Comparison of ENCODE assay signal across 15 cellular contexts in the genomic region with DNA sequence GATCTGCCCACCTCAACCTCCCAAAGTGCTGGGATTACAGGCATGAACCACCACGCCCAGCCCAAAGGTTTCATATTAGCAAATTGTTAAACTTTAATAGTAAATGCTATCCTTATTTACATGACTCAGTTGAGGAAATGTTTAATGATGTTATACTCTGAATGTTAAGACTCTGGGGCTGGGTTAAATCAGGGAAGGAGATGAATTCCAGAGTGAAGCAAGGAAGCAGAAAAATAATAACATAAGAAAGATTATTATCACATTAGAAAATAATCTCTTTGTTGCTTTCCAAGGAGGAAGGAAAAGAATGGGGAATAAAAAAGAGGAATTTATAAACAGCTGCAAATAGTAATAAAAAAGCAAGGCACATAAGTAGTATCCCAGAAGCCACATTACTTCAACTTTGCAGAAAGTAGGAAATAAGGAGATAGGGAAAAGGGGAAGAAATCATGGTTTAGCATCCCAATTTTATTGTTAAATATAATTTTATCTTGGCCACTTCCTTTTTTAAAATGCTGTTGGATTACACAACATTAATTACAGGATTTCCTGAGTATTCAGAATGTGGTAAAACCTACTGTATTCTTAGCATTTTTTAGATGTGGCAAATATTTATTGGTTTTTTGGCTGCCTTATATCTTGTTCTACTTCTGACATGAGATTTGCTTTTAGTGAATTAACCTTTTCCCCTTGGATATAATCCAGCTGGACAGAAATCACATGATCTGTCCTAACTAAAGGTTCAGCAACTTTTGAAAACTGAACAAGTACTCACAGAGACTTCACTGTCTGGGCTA.
DNase-seq lines count a peak whose midpoint lies in the region; ATAC-seq and TF ChIP-seq lines count a peak whose summit lies in the region.
"Had no signal": no experiment of that assay in that cellular context is flagged by ENCODE, and none has a peak within 500 bp of the region (broad histone marks: within the 10 kb centered on the region; RNA-seq: fewer than 3 reads in every experiment).

No MANE protein-coding gene starts in this region.

- H3K4me1 ChIP-seq in RWPE2 (ENCODE audit: insufficient read depth, poor library complexity, severe bottlenecking), result peaks cover 39% of the 10 kb centered on the region

- no peaks in the 10 kb centered on the region for H3K27me3 Mint-ChIP-seq in activated CD4-positive, alpha-beta T cell treated with anti-CD3 and anti-CD28 coated beads, Interleukin-2, amount 10 ng/mL, durations not matched to agents 24 days and 14 days

- peaks cover 10% of the 10 kb centered on the region for H3K4me1 Mint-ChIP-seq in activated CD4-positive, alpha-beta T cell treated with anti-CD3 and anti-CD28 coated beads, Interleukin-2, amount 10 ng/mL, durations not matched to agents 24 days and 14 days

- H3K4me3 Mint-ChIP-seq in activated CD4-positive, alpha-beta T cell treated with anti-CD3 and anti-CD28 coated beads, Interleukin-2, amount 10 ng/mL, durations not matched to agents 24 days and 14 days, result no peak overlapping the region

- TF ChIP-seq CTCF in RWPE2 (IDR thresholded peaks at IDR 0.05; ENCODE audit: poor library complexity, severe bottlenecking), result no peak
- no peak for TF ChIP-seq CTCF in fibroblast of pulmonary artery (IDR thresholded peaks at IDR 0.05; ENCODE audit: low read length, missing control alignments)

- H3K27me3 ChIP-seq in RWPE2 (ENCODE audit: insufficient read depth, poor library complexity, severe bottlenecking), result no peaks in the 10 kb centered on the region
- H3K27me3 ChIP-seq: tibial artery had no signal

- DNase-seq in A172 (ENCODE audit: low spot score), result peak; percentile 41
- peak; percentile 38 for DNase-seq in GM04504 (ENCODE audit: low read depth)
- DNase-seq in RWPE2 (ENCODE audit: low spot score), result no peak
- DNase-seq in fibroblast of pulmonary artery (ENCODE audit: low read depth), result peak; percentile 85
- no peak for DNase-seq in NCI-H1436 (lab: John Stamatoyannopoulos, UW)
- DNase-seq in activated CD4-positive, CD25-positive, alpha-beta regulatory T cell (lab: John Stamatoyannopoulos, UW), result no peak
- DNase-seq in NCI-H2227 (lab: John Stamatoyannopoulos, UW; ENCODE audit: unreplicated experiment), result no peak
- DNase-seq in activated CD4-positive, alpha-beta T cell treated with anti-CD3 and anti-CD28 coated beads, Interleukin-2, amount 10 ng/mL, durations not matched to agents 24 days and 14 days, result no peak
- DNase-seq: activated naive CD4-positive, alpha-beta T cell treated with Interleukin-2 at 50 U/mL for 16 hours; caudate nucleus; DMS 273 treated with DMSO at 0.1 percent for 48 hours; NCI-H1930; tibial artery had no signal

- no peaks in the 10 kb centered on the region for H3K9me3 Mint-ChIP-seq in activated CD4-positive, alpha-beta T cell treated with anti-CD3 and anti-CD28 coated beads, Interleukin-2, amount 10 ng/mL, durations not matched to agents 24 days and 14 days

- ATAC-seq in RWPE2 (ENCODE audit: low read depth), result peak; percentile 67
- ATAC-seq: K562 had no signal

- intact Hi-C loops in activated CD4-positive, alpha-beta T cell treated with anti-CD3 and anti-CD28 coated beads, Interleukin-2, amount 10 ng/mL, durations not matched to agents 24 days and 14 days (cut with micrococcal nuclease), result no loop called here

- H3K4me3 ChIP-seq in RWPE2 (ENCODE audit: severe bottlenecking) (no peak overlapping the region), fibroblast of pulmonary artery (replicated peaks; ENCODE audit: low read depth, low read length) (no peak overlapping the region)
- H3K4me3 ChIP-seq: K562, tibial artery had no signal

- H3K36me3 Mint-ChIP-seq in activated CD4-positive, alpha-beta T cell treated with anti-CD3 and anti-CD28 coated beads, Interleukin-2, amount 10 ng/mL, durations not matched to agents 24 days and 14 days (ENCODE audit: low read depth), result no peaks in the 10 kb centered on the region

- H3K36me3 ChIP-seq in RWPE2 (ENCODE audit: low read depth), result no peaks in the 10 kb centered on the region
- H3K36me3 ChIP-seq: tibial artery had no signal

- H3K27ac Mint-ChIP-seq in activated CD4-positive, alpha-beta T cell treated with anti-CD3 and anti-CD28 coated beads, Interleukin-2, amount 10 ng/mL, durations not matched to agents 24 days and 14 days, result no peak overlapping the region

- H3K9me3 ChIP-seq in RWPE2 (ENCODE audit: severe bottlenecking), result no peaks in the 10 kb centered on the region
- H3K9me3 ChIP-seq: tibial artery had no signal

- H3K27ac ChIP-seq in RWPE2 (ENCODE audit: poor library complexity, severe bottlenecking), result peak overlapping the region; percentile 71
- H3K27ac ChIP-seq: tibial artery, VCaP had no signal

Comparison
In these comparisons a context has a peak if more than half of its experiments do, and no peak if none do; other contexts are left out.
1. DNase-seq: peak in A172 (single experiment), GM04504 (single experiment) and fibroblast of pulmonary artery (single experiment); none in RWPE2 (single experiment), NCI-H1436 (single experiment), activated CD4-positive, CD25-positive, alpha-beta regulatory T cell (0 of 4), NCI-H2227 (single experiment) and activated CD4-positive, alpha-beta T cell treated with anti-CD3 and anti-CD28 coated beads, Interleukin-2, amount 10 ng/mL, durations not matched to agents 24 days and 14 days (single experiment).